In the genomic region with DNA sequence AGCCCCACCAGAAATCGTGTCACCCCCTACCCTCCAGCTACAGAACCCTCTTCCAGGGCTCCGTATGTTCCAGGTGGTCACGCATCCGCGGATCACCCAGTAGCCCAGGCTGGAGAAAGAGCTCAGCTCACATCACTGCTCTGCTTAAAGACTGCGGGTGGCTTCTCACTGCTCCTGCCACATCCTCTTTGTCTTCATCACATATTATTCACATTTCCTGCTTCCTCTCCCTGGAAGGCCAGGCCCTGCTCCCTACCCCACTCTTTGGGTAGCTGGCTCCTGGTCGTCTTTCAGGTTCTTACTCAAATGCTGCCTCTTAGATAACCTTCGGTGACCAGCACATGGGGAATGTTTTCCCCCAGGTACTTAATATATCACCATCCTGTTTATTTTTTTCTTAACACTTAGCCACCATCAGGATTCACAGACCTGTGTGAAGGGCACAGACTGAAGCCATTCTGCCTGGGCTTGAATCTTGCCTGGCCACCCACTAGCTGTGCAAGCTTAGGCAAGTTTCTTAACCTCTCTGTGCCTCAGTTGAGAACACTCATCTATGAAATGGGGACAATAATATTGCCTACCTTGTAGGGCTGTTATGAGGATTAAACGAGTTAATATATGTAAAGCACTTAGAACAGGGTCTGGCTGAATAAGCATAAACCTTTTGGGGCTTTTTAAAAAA, we compare ENCODE assay signal across 21 cellular contexts.
DNase-seq lines count a peak whose midpoint lies in the region; ATAC-seq, FAIRE-seq and TF ChIP-seq lines count a peak whose summit lies in the region.
"Had no signal": no experiment of that assay in that cellular context is flagged by ENCODE, and none has a peak within 500 bp of the region (broad histone marks: within the 10 kb centered on the region; RNA-seq: fewer than 3 reads in every experiment).

No MANE protein-coding gene starts in this region.

- WGBS in A549 (ENCODE audit: missing lambda C conversion rate), result 47% methylated on average over 9 of the region's 9 CpGs

- peaks cover 8% of the 10 kb centered on the region for H3K27me3 Mint-ChIP-seq in brain
- H3K27me3 Mint-ChIP-seq in activated T-cell treated with anti-CD3 and anti-CD28 coated beads, Interleukin-2, amount 50 U/mL, for 24 hours, result peaks cover 66% of the 10 kb centered on the region

- DNase-seq in A549 (ENCODE audit: low read depth in 1 of 2, low spot score in 1 of 2) (no peak), HCEC 1CT (peak; percentile 39), islet precursor cell (peak; percentile 84), iPS-NIHi7 (ENCODE audit: extremely low spot score) (no peak), GM10266 (ENCODE audit: extremely low spot score) (no peak)
- no peak for DNase-seq in activated T-cell treated with anti-CD3 and anti-CD28 coated beads, Interleukin-2, amount 50 U/mL, for 24 hours
- DNase-seq: activated CD4-positive, alpha-beta memory T cell treated with anti-CD3 and anti-CD28 coated beads for 36 hours; activated T-cell treated with anti-CD3 and anti-CD28 coated beads, Interleukin-2, amount 50 U/mL, for 48 hours; Caco-2; central memory CD4-positive, alpha-beta T cell; effector memory CD4-positive, alpha-beta T cell; foreskin melanocyte; lower lobe of right lung; MV-4-11; NCI-H2081; NCI-H748 treated with DMSO at 0.1 percent for 48 hours; stimulated activated CD4-positive, alpha-beta T cell treated with anti-CD3 and anti-CD28 coated beads, Interleukin-15, amount 100 ng/mL, for 24 hours; stomach had no signal

- H3K4me3 ChIP-seq in A549, result no peak overlapping the region
- H3K4me3 ChIP-seq: lower lobe of right lung, stomach had no signal

- no peak for FAIRE-seq in A549 (lab: Jason Lieb, UNC)
- FAIRE-seq: GM18507 had no signal

- H3K27ac ChIP-seq in A549, result no peak overlapping the region
- H3K27ac ChIP-seq: lower lobe of right lung, stomach had no signal

- H3K4me3 Mint-ChIP-seq in brain, result peak overlapping the region in 2 of 5 experiments; percentile 41 to 67
- H3K4me3 Mint-ChIP-seq in activated T-cell treated with anti-CD3 and anti-CD28 coated beads, Interleukin-2, amount 50 U/mL, for 24 hours, result no peak overlapping the region
- H3K4me3 Mint-ChIP-seq: activated CD4-positive, alpha-beta memory T cell treated with anti-CD3 and anti-CD28 coated beads for 36 hours had no signal

- POLR2A ChIA-PET in A549 (lab: Yijun Ruan, JAX), result no interaction called here

- CTCF ChIA-PET in A549 (lab: Yijun Ruan, JAX), result interaction anchor here (0.7 kb wide), 1 partner anchor 10 kb away, joined by 3 read pairs; no protein-coding TSS in a partner anchor

- H3K4me1 ChIP-seq in A549, result no peaks in the 10 kb centered on the region
- H3K4me1 ChIP-seq: Caco-2 had no signal

- peaks cover 18% of the 10 kb centered on the region for H3K36me3 Mint-ChIP-seq in brain
- no peaks in the 10 kb centered on the region for H3K36me3 Mint-ChIP-seq in activated T-cell treated with anti-CD3 and anti-CD28 coated beads, Interleukin-2, amount 50 U/mL, for 24 hours (ENCODE audit: low read depth)
- H3K36me3 Mint-ChIP-seq: activated CD4-positive, alpha-beta memory T cell treated with anti-CD3 and anti-CD28 coated beads for 36 hours had no signal

- no peak for TF ChIP-seq POLR2A in A549 (IDR thresholded peaks at IDR 0.05; ENCODE audit: low read length)

- H3K4me1 Mint-ChIP-seq in brain, result peaks cover 33% of the 10 kb centered on the region
- peaks cover 13% of the 10 kb centered on the region for H3K4me1 Mint-ChIP-seq in activated T-cell treated with anti-CD3 and anti-CD28 coated beads, Interleukin-2, amount 50 U/mL, for 24 hours (ENCODE audit: low read depth)

- H3K9me3 ChIP-seq in A549, result no peaks in the 10 kb centered on the region
- H3K9me3 ChIP-seq: Caco-2, lower lobe of right lung, stomach had no signal

- no peak for TF ChIP-seq EP300 in A549 (IDR thresholded peaks at IDR 0.05)

- ATAC-seq in A549, result no peak
- no peak for ATAC-seq in GM19455 (IDR thresholded peaks at IDR 0.05; ENCODE audit: unreplicated experiment)
- ATAC-seq: lower lobe of right lung had no signal

- TF ChIP-seq CTCF in A549 (IDR thresholded peaks at IDR 0.05) (no peak), brain (conservative IDR thresholded peaks at IDR 0.05) (no peak), GM10266 (IDR thresholded peaks at IDR 0.05; ENCODE audit: control insufficient read depth, insufficient read depth, low read depth, missing control alignments) (no peak)

- no peak overlapping the region for H3K4me2 ChIP-seq in A549

- H3K27ac Mint-ChIP-seq in brain, result peak overlapping the region in 4 of 5 experiments; percentile 0 to 74 (median 16)
- H3K27ac Mint-ChIP-seq in activated T-cell treated with anti-CD3 and anti-CD28 coated beads, Interleukin-2, amount 50 U/mL, for 24 hours, result no peak overlapping the region
- H3K27ac Mint-ChIP-seq: activated CD4-positive, alpha-beta memory T cell treated with anti-CD3 and anti-CD28 coated beads for 36 hours had no signal

- TF ChIP-seq RAD21 in A549 (conservative IDR thresholded peaks at IDR 0.05 in 1 of 2, IDR thresholded peaks at IDR 0.05 in 1 of 2), result no peak

- peaks cover 5 to 15% (median 10%) of the 10 kb centered on the region in 5 experiments for H3K9me3 Mint-ChIP-seq in brain
- no peaks in the 10 kb centered on the region for H3K9me3 Mint-ChIP-seq in activated T-cell treated with anti-CD3 and anti-CD28 coated beads, Interleukin-2, amount 50 U/mL, for 24 hours

TF ChIP-seq in A549, 52 proteins besides CTCF, POLR2A, EP300 and RAD21:
- TF ChIP-seq HOXB13 (CRISPR knock-in tag; IDR thresholded peaks at IDR 0.05; ENCODE audit: low read depth) (no peak), ZC3H11A (IDR thresholded peaks at IDR 0.05) (no peak), ZFP36 (IDR thresholded peaks at IDR 0.05; ENCODE audit: borderline replicate concordance, partially characterized antibody) (peak; percentile 21)
- TF ChIP-seq, protein P1, sequence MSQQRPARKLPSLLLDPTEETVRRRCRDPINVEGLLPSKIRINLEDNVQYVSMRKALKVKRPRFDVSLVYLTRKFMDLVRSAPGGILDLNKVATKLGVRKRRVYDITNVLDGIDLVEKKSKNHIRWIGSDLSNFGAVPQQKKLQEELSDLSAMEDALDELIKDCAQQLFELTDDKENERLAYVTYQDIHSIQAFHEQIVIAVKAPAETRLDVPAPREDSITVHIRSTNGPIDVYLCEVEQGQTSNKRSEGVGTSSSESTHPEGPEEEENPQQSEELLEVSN (IDR thresholded peaks at IDR 0.05; ENCODE audit: borderline replicate concordance, low read depth), result no peak

Comparison
In these comparisons a context has a peak if more than half of its experiments do, and no peak if none do; other contexts are left out.
1. DNase-seq: peak in HCEC 1CT (single experiment) and islet precursor cell (single experiment); none in A549 (0 of 2), iPS-NIHi7 (single experiment), GM10266 (single experiment) and activated T-cell treated with anti-CD3 and anti-CD28 coated beads, Interleukin-2, amount 50 U/mL, for 24 hours (single experiment).